In the genomic region with DNA sequence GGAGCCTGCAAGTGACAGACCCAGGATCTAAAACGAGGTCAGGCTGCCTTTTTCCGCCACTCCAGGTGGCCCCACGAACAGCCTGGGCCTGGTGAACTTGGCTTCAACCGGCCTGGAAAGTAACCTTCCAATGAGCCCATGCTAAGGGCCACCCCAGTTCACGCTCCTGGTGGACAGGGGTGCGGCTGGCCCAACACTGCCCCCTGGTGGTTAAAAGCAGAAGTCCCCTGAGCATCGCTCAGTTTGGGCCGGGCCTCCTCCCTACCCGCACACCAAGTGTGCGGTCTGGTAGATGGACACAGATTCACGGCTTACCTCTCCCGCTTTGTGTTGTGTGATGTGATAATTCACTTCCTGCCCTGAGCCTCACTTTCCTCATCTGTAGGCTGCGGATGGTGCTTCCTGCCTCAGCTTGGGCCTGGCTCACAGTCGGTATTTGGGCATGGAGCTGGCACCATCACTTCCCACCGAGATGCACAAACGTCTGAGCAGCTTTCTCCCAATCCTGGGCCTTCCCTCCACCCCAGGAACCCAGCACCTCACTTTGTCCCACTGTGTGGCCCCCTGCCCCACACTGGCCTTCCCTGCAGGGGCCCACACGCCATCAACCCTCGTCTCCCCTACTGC, we compare ENCODE assay signal across 8 cellular contexts. TPM values are rescaled to one million over a fixed set of nuclear protein-coding genes. Genes with fewer than 3 reads are reported as not detected.
DNase-seq lines count a peak whose midpoint lies in the region; ATAC-seq and TF ChIP-seq lines count a peak whose summit lies in the region.

No MANE protein-coding gene starts in this region.

- H3K4me3 ChIP-seq in right cardiac atrium (ENCODE audit: low read length) (no peak overlapping the region), gastrocnemius medialis (no peak overlapping the region)

- H3K4me1 ChIP-seq in right cardiac atrium (ENCODE audit: control insufficient read depth, insufficient read depth, low read length): no peaks in the 10 kb centered on the region
- H3K4me1 ChIP-seq in gastrocnemius medialis: no peaks in the 10 kb centered on the region

- H3K27ac ChIP-seq in right cardiac atrium (ENCODE audit: low read length): no peak overlapping the region
- no peak overlapping the region for H3K27ac ChIP-seq in gastrocnemius medialis

- ATAC-seq in right cardiac atrium (peak; percentile 86 to 91), gastrocnemius medialis (peak; percentile 58 to 73), HG02642 (IDR thresholded peaks at IDR 0.05; ENCODE audit: poor library complexity, unreplicated experiment) (no peak), GM19023 (IDR thresholded peaks at IDR 0.05; ENCODE audit: unreplicated experiment) (no peak)

- H3K36me3 ChIP-seq in gastrocnemius medialis: no peaks in the 10 kb centered on the region

- in situ Hi-C loops in gastrocnemius medialis (cut with MboI; ENCODE audit: low sequenced_read_pairs in 4 of 4): loop anchor here in 1 of 4 donors (10.0 kb wide), 1 partner anchor 91 kb away; a partner anchor contains a TSS

- intact Hi-C loops in right cardiac atrium (cut with DNase I) (loop anchor here in 3 of 4 donors (5.0 to 10.0 kb wide), 4 partner anchors 91 to 381 kb away; a partner anchor contains a TSS), gastrocnemius medialis (cut with DNase I; ENCODE audit: low total_unique reads) (loop anchor here (1.0 to 10.0 kb wide), 2 partner anchors 94 to 201 kb away; a partner anchor contains a TSS)

- H3K9me3 ChIP-seq in right cardiac atrium (ENCODE audit: control insufficient read depth, low read length) (no peaks in the 10 kb centered on the region), gastrocnemius medialis (no peaks in the 10 kb centered on the region)

- H3K27me3 ChIP-seq in right cardiac atrium (ENCODE audit: control insufficient read depth, insufficient read depth): no peaks in the 10 kb centered on the region
- H3K27me3 ChIP-seq in gastrocnemius medialis: peaks cover 0 to 2% (median 0%) of the 10 kb centered on the region in 3 donors

- peak; percentile 63 to 97 (median 89) for TF ChIP-seq CTCF in gastrocnemius medialis (IDR thresholded peaks at IDR 0.05 in 4 of 5, conservative IDR thresholded peaks at IDR 0.05 in 1 of 5)

- no peak for TF ChIP-seq POLR2A in gastrocnemius medialis (IDR thresholded peaks at IDR 0.05)

- WGBS in right cardiac atrium: 26% methylated on average over 18 of the region's 18 CpGs

- DNase-seq in ELF-1 (ENCODE audit: low read depth, low spot score) (peak; percentile 89), HT-29 (ENCODE audit: low spot score) (peak; percentile 55), T-helper 2 cell (peak; percentile 41 to 69 (median 63)), amniotic epithelial cell (ENCODE audit: low read depth) (peak; percentile 29), right cardiac atrium (peak; percentile 56 to 81 (median 76)), gastrocnemius medialis (peak; percentile 9 to 44)

RNA-seq across cellular contexts. Expression of a gene that starts 13.7 kb away (rescaled TPM):
- total RNA-seq in HT-29 (2014; rRNA removed; shearing (Covaris generic)): not detected in 2 replicates
- not detected for total RNA-seq in right cardiac atrium
- polyA plus RNA-seq in right cardiac atrium: not detected
- total RNA-seq in gastrocnemius medialis: not detected

RNA-seq across cellular contexts. Expression of a gene that starts 20.0 kb away (rescaled TPM):
- total RNA-seq in HT-29 (2014; rRNA removed; shearing (Covaris generic)): 0.23 and 0.46 TPM in 2 replicates
- not detected for total RNA-seq in right cardiac atrium
- polyA plus RNA-seq in right cardiac atrium: not detected
- under 1 TPM in 1 of 4 donors, not detected in 3; 0.11 TPM for total RNA-seq in gastrocnemius medialis

RNA-seq across cellular contexts. Expression of a gene that starts 59.9 kb away (rescaled TPM):
- 43.7 and 46.8 TPM in 2 replicates for total RNA-seq in HT-29 (2014; rRNA removed; shearing (Covaris generic))
- total RNA-seq in right cardiac atrium: 10 to 100 TPM; 15.5 to 29.3 (median 18.6) TPM
- 38.9 TPM for polyA plus RNA-seq in right cardiac atrium
- total RNA-seq in gastrocnemius medialis: 10 to 100 TPM; 15.9 to 57.7 (median 44.5) TPM

Comparison
In these comparisons a context has a peak if more than half of its experiments do, and no peak if none do; other contexts are left out.
1. DNase-seq: peak in every context shown above with its lines; median percentile 89 in ELF-1; 76 in right cardiac atrium; 63 in T-helper 2 cell; 55 in HT-29; 29 in amniotic epithelial cell; 26 in gastrocnemius medialis.
2. ATAC-seq: peak in right cardiac atrium (2 of 2) and gastrocnemius medialis (2 of 2); none in HG02642 (single experiment) and GM19023 (single experiment).